19 cellular contexts compared by ENCODE assay signal in the genomic region with DNA sequence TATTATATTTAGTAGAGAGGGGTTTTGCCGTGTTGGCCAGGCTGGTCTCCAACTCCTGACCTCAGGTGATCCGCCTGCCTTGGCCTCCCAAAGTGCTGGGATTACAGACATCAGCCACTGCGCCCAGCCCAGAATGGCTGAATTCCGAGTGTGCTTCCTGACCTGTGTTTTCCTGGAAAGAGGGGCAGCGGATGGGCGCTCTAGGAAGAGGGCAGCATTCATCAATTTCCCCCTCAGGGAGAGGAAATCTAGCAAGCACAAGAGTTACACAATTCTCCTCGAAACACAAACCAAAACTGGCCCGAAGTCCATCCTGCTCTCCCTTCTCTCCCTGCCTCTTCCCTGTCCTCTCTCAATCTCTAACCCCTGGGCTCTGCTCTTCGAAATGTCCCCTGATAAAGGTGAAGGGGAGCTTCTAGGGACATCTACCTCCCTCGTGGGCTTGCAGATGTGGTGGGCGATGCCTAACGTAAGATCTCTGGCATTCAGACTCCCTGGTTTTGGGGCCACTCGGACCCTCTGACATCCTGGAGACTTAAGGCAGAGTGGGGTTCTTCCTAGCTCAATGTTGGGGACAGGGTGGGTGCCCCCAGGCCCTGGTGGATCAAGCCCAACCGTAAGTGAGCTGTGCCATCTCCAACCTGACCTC. TPM values are rescaled to one million over a fixed set of nuclear protein-coding genes. Genes with fewer than 3 reads are reported as not detected.
A peak's percentile ranks its signal among the peaks of the same experiment; 100 is the strongest.
DNase-seq lines count a peak whose midpoint lies in the region; ATAC-seq and TF ChIP-seq lines count a peak whose summit lies in the region.
"Had no signal": no experiment of that assay in that cellular context is flagged by ENCODE, and none has a peak within 500 bp of the region (broad histone marks: within the 10 kb centered on the region; RNA-seq: fewer than 3 reads in every experiment).

No MANE protein-coding gene starts in this region.

- H3K79me2 ChIP-seq in PC-9 (ENCODE audit: low read depth), result no peaks in the 10 kb centered on the region

- peaks cover 39% of the 10 kb centered on the region for H3F3A ChIP-seq in PC-9 (ENCODE audit: insufficient read depth, low read depth)

- peak in 1 of 2 experiments; percentile 78 for DNase-seq in PC-9
- no peak for DNase-seq in right lobe of liver
- DNase-seq in sciatic nerve (ENCODE audit: low spot score), result no peak
- DNase-seq in tibial artery, result no peak
- DNase-seq in NCI-H1092 (lab: John Stamatoyannopoulos, UW), result no peak
- DNase-seq: DND-41, MM.1S, NCI-H1105 treated with DMSO at 0.1 percent for 48 hours, NCI-H1694 treated with DMSO at 0.1 percent for 48 hours, NCI-H226, NCI-H524, Peyer's patch had no signal

- intact Hi-C loops in PC-9 (cut with micrococcal nuclease; ENCODE audit: unreplicated experiment) (loop anchor here (1.0 to 2.0 kb wide), 2 partner anchors 13 to 21 kb away; partner anchors contain the start of gene CLN3), right lobe of liver (cut with DNase I) (no loop called here), sciatic nerve (cut with DNase I) (no loop called here), tibial artery (cut with DNase I; ENCODE audit: low total_unique reads) (no loop called here)

- BruUV-seq in PC-9 (replicated peaks; lab: Mats Ljungman, UMichigan), result no TSS peak

- H3K27me3 ChIP-seq in PC-9 (ENCODE audit: insufficient read depth, low read depth) (no peaks in the 10 kb centered on the region), right lobe of liver (no peaks in the 10 kb centered on the region), tibial artery (peaks cover 0 to 43% of the 10 kb centered on the region in 2 donors)
- H3K27me3 ChIP-seq: BLaER1, Peyer's patch had no signal

- no peaks in the 10 kb centered on the region for H3K36me3 ChIP-seq in PC-9 (ENCODE audit: low read depth)
- peaks cover 0 to 4% (median 0%) of the 10 kb centered on the region in 4 donors for H3K36me3 ChIP-seq in right lobe of liver
- H3K36me3 ChIP-seq in tibial artery, result no peaks in the 10 kb centered on the region
- H3K36me3 ChIP-seq: BLaER1, Peyer's patch, SJSA1 had no signal

- TF ChIP-seq CTCF in C4-2B (conservative IDR thresholded peaks at IDR 0.05) (no peak), PC-9 (conservative IDR thresholded peaks at IDR 0.05) (no peak), right lobe of liver (IDR thresholded peaks at IDR 0.05) (no peak), tibial artery (IDR thresholded peaks at IDR 0.05) (no peak)

- no peaks in the 10 kb centered on the region for H3K9me2 ChIP-seq in PC-9 (ENCODE audit: insufficient read depth)

- CTCF ChIA-PET in PC-9 (lab: Charles Lee), result no interaction called here

- H4K20me1 ChIP-seq in PC-9 (ENCODE audit: insufficient read depth), result no peaks in the 10 kb centered on the region
- H4K20me1 ChIP-seq: BLaER1 had no signal

- WGBS in right lobe of liver (ENCODE audit: insufficient coverage, low coverage, low lambda C conversion rate, missing lambda C conversion rate), result 18% methylated on average over 6 of the region's 14 CpGs

- TF ChIP-seq POLR2A in right lobe of liver (IDR thresholded peaks at IDR 0.05), result no peak

- peak; percentile 66 to 81 (median 72) for ATAC-seq in right lobe of liver
- ATAC-seq in sciatic nerve, result peak; percentile 48
- no peak for ATAC-seq in HG03025 (IDR thresholded peaks at IDR 0.05; ENCODE audit: low FRiP score, unreplicated experiment)

- peak overlapping the region; percentile 71 for H3K4me2 ChIP-seq in PC-9
- H3K4me2 ChIP-seq: BLaER1 had no signal

- H3K4me1 ChIP-seq in PC-9 (replicated peaks; ENCODE audit: insufficient read depth), result peaks cover 39% of the 10 kb centered on the region
- peaks cover 0 to 30% (median 6%) of the 10 kb centered on the region in 4 donors for H3K4me1 ChIP-seq in right lobe of liver
- H3K4me1 ChIP-seq in tibial artery, result peaks cover 0 to 4% (median 0%) of the 10 kb centered on the region in 4 donors
- H3K4me1 ChIP-seq: SJSA1 had no signal

- H2AFZ ChIP-seq in PC-9, result peak overlapping the region; percentile 54

- H3K4me3 ChIP-seq in PC-9, result peak overlapping the region; percentile 20; the same call in 1 of the 2 replicates
- no peak overlapping the region for H3K4me3 ChIP-seq in right lobe of liver
- no peak overlapping the region for H3K4me3 ChIP-seq in tibial artery
- H3K4me3 ChIP-seq: BLaER1, Peyer's patch, SJSA1 had no signal

- H3K27ac ChIP-seq in C4-2B, result peak overlapping the region; percentile 75
- H3K27ac ChIP-seq in PC-9, result peak overlapping the region; percentile 70
- peak overlapping the region in 2 of 3 donors; percentile 19 to 25 for H3K27ac ChIP-seq in right lobe of liver
- H3K27ac ChIP-seq in tibial artery, result no peak overlapping the region
- H3K27ac ChIP-seq: BLaER1, Peyer's patch, SJSA1 had no signal

- POLR2A ChIA-PET in PC-9 (lab: Charles Lee; ENCODE audit: unreplicated experiment), result no interaction called here

- no peaks in the 10 kb centered on the region for H3K9me3 ChIP-seq in PC-9 (ENCODE audit: insufficient read depth, low read depth)
- no peaks in the 10 kb centered on the region for H3K9me3 ChIP-seq in right lobe of liver
- no peaks in the 10 kb centered on the region for H3K9me3 ChIP-seq in tibial artery
- H3K9me3 ChIP-seq: BLaER1, Peyer's patch, SJSA1 had no signal

RNA-seq across cellular contexts. Expression of gene IL27, which starts 1.0 kb away (rescaled TPM):
- total RNA-seq in PC-9 (2021) (not detected in 2 replicates), right lobe of liver (10 to 100 TPM in 1 of 6 experiments, 1 to 10 TPM in 5; 1.1 to 13.9 (median 3.3) TPM), sciatic nerve (not detected)
- total RNA-seq: A673, G401, LHCN-M2, Peyer's patch, SJSA1 had no signal

RNA-seq across cellular contexts. Expression of gene APOBR, which starts 11.2 kb away (rescaled TPM):
- 2.4 and 2.5 TPM in 2 replicates for total RNA-seq in PC-9 (2021)
- 1 to 10 TPM in 4 of 6 experiments, under 1 TPM in 2; 0.57 to 2.2 (median 1.5) TPM for total RNA-seq in right lobe of liver
- 2.9 TPM for total RNA-seq in sciatic nerve
- total RNA-seq: A673, LHCN-M2, SJSA1 had no signal

RNA-seq across cellular contexts. Expression of gene CLN3, which starts 13.7 kb away (rescaled TPM):
- 59.1 and 70.3 TPM in 2 replicates for total RNA-seq in PC-9 (2021)
- 10 to 100 TPM; 16.5 to 47.8 (median 30.7) TPM for total RNA-seq in right lobe of liver
- total RNA-seq in sciatic nerve, result 26.8 TPM

RNA-seq across cellular contexts. Expression of gene NUPR1, which starts 33.2 kb away (rescaled TPM):
- 17.3 and 21.3 TPM in 2 replicates for total RNA-seq in PC-9 (2021)
- total RNA-seq in right lobe of liver, result 100 to 1,000 TPM in 2 of 6 experiments, 10 to 100 TPM in 4; 33.4 to 188 (median 80.7) TPM
- total RNA-seq in sciatic nerve, result 99.3 TPM

RNA-seq across cellular contexts. Expression of gene NPIPB7, which starts 33.5 kb away (rescaled TPM):
- total RNA-seq in PC-9 (2021) (not detected in 2 replicates), right lobe of liver (not detected), sciatic nerve (not detected)
- total RNA-seq: A673, G401, LHCN-M2, Peyer's patch, SJSA1 had no signal

Comparison
In these comparisons a context has a peak if more than half of its experiments do, and no peak if none do; other contexts are left out.
1. H3K27ac ChIP-seq: peak in C4-2B (single experiment), PC-9 (single experiment) and right lobe of liver (2 of 3); none in tibial artery (0 of 2).